In genomic region chr7:1940402-1940786, GRCh38 we compare ENCODE assay signal across 8 cellular contexts.
DNase-seq lines count a peak whose midpoint lies in the region; ATAC-seq and TF ChIP-seq lines count a peak whose summit lies in the region.

No MANE protein-coding gene starts in this region.

- no peak for TF ChIP-seq CTCF in GM20000 (IDR thresholded peaks at IDR 0.05; ENCODE audit: extremely low read depth, missing control alignments)
- no peak for TF ChIP-seq CTCF in psoas muscle (IDR thresholded peaks at IDR 0.05)
- no peak for TF ChIP-seq CTCF in mesothelial cell of epicardium (IDR thresholded peaks at IDR 0.05; ENCODE audit: unreplicated experiment)

- 75 to 86% (median 84%) methylated on average over 21 of the region's 21 CpGs for WGBS in psoas muscle, 3 donors

- peaks cover 45% of the 10 kb centered on the region for H3K36me3 Mint-ChIP-seq in dendritic cell treated with granulocyte-macrophage colony-stimulating factor and Interleukin-4, amounts not matched to agents 40 ng/mL and 50 ng/mL, for 4 days (ENCODE audit: low read depth)
- H3K36me3 Mint-ChIP-seq in mesothelial cell of epicardium: peaks cover 11% of the 10 kb centered on the region

- H3K4me3 ChIP-seq in psoas muscle: no peak overlapping the region

- peak overlapping the region; percentile 84 for H3K4me3 Mint-ChIP-seq in dendritic cell treated with granulocyte-macrophage colony-stimulating factor and Interleukin-4, amounts not matched to agents 40 ng/mL and 50 ng/mL, for 4 days
- H3K4me3 Mint-ChIP-seq in mesothelial cell of epicardium: no peak overlapping the region

- intact Hi-C loops in dendritic cell treated with granulocyte-macrophage colony-stimulating factor and Interleukin-4, amounts not matched to agents 40 ng/mL and 50 ng/mL, for 4 days (cut with micrococcal nuclease): loop anchor here (1.0 kb wide), 2 partner anchors 20 to 84 kb away; no protein-coding TSS in a partner anchor
- intact Hi-C loops in psoas muscle (cut with DNase I): no loop called here

- DNase-seq in CD1c-positive myeloid dendritic cell (ENCODE audit: extremely low spot score) (peak; percentile 95), GM20000 (ENCODE audit: low spot score) (peak; percentile 95), HK-2 (ENCODE audit: unreplicated experiment) (peak; percentile 78), psoas muscle (peak; percentile 56 to 78), cortex of kidney (lab: John Stamatoyannopoulos, UW) (no peak), mesothelial cell of epicardium (ENCODE audit: low spot score in 2 of 2, unreplicated experiment in 2 of 2) (no peak)
- peak; percentile 66 to 78 for DNase-seq in activated CD4-positive, alpha-beta T cell treated with anti-CD3 and anti-CD28 coated beads for 24 hours (ENCODE audit: low read depth in 2 of 2)

- H3K9me3 ChIP-seq in psoas muscle: no peaks in the 10 kb centered on the region

- no peaks in the 10 kb centered on the region for H3K9me3 Mint-ChIP-seq in dendritic cell treated with granulocyte-macrophage colony-stimulating factor and Interleukin-4, amounts not matched to agents 40 ng/mL and 50 ng/mL, for 4 days
- peaks cover 4% of the 10 kb centered on the region for H3K9me3 Mint-ChIP-seq in mesothelial cell of epicardium

- ATAC-seq in psoas muscle: peak in 2 of 4 donors; percentile 28 to 60

- H3K4me1 Mint-ChIP-seq in dendritic cell treated with granulocyte-macrophage colony-stimulating factor and Interleukin-4, amounts not matched to agents 40 ng/mL and 50 ng/mL, for 4 days (ENCODE audit: low read depth): peaks cover 76% of the 10 kb centered on the region
- H3K4me1 Mint-ChIP-seq in mesothelial cell of epicardium: peaks cover 2% of the 10 kb centered on the region

- no peaks in the 10 kb centered on the region for H3K27me3 Mint-ChIP-seq in dendritic cell treated with granulocyte-macrophage colony-stimulating factor and Interleukin-4, amounts not matched to agents 40 ng/mL and 50 ng/mL, for 4 days
- H3K27me3 Mint-ChIP-seq in mesothelial cell of epicardium (ENCODE audit: low read depth): no peaks in the 10 kb centered on the region

- no peaks in the 10 kb centered on the region for H3K36me3 ChIP-seq in psoas muscle (ENCODE audit: insufficient read depth in 1 of 2, low read depth in 1 of 2)

- H3K27ac ChIP-seq in psoas muscle: no peak overlapping the region

- peak overlapping the region; percentile 98 for H3K27ac Mint-ChIP-seq in dendritic cell treated with granulocyte-macrophage colony-stimulating factor and Interleukin-4, amounts not matched to agents 40 ng/mL and 50 ng/mL, for 4 days
- H3K27ac Mint-ChIP-seq in mesothelial cell of epicardium: no peak overlapping the region

- no peaks in the 10 kb centered on the region for H3K4me1 ChIP-seq in psoas muscle

- no peaks in the 10 kb centered on the region for H3K27me3 ChIP-seq in psoas muscle (ENCODE audit: insufficient read depth in 3 of 3, low read length in 2 of 3)

Comparison
In these comparisons a context has a peak if more than half of its experiments do, and no peak if none do; other contexts are left out.
1. DNase-seq: peak in CD1c-positive myeloid dendritic cell (single experiment), GM20000 (single experiment), HK-2 (single experiment), activated CD4-positive, alpha-beta T cell treated with anti-CD3 and anti-CD28 coated beads for 24 hours (2 of 2) and psoas muscle (2 of 2); none in cortex of kidney (single experiment) and mesothelial cell of epicardium (0 of 2).